1 cellular context compared by ENCODE assay signal in genomic region chr11:46127150-46127638, GRCh38.
TF ChIP-seq lines count a peak whose summit lies in the region.

No MANE protein-coding gene starts in this region.

TF ChIP-seq in HepG2, 621 proteins besides CTCF, POLR2A, EP300 and RAD21 (continued from another document and continues in another):
- TF ChIP-seq ZBTB40 (IDR thresholded peaks at IDR 0.05) = no peak
- no peak for TF ChIP-seq ZBTB40 (CRISPR knock-in tag; IDR thresholded peaks at IDR 0.05)
- no peak for TF ChIP-seq RFXANK (CRISPR knock-in tag; IDR thresholded peaks at IDR 0.05)
- no peak for TF ChIP-seq ZNF607 (CRISPR knock-in tag; IDR thresholded peaks at IDR 0.05; ENCODE audit: borderline replicate concordance)
- no peak for TF ChIP-seq HDAC1 (CRISPR knock-in tag; IDR thresholded peaks at IDR 0.05)
- TF ChIP-seq MEF2D (CRISPR knock-in tag; IDR thresholded peaks at IDR 0.05) = no peak
- peak; percentile 44; the same call in 1 of the 2 replicates for TF ChIP-seq PHF21A (CRISPR knock-in tag; IDR thresholded peaks at IDR 0.05)
- no peak for TF ChIP-seq DPF2 (CRISPR knock-in tag; IDR thresholded peaks at IDR 0.05; ENCODE audit: borderline replicate concordance, low read depth)
- TF ChIP-seq NFIB (CRISPR knock-in tag; IDR thresholded peaks at IDR 0.05; ENCODE audit: borderline replicate concordance) = no peak
- TF ChIP-seq ZSCAN29 (CRISPR knock-in tag; conservative IDR thresholded peaks at IDR 0.05) = no peak
- TF ChIP-seq PHF20 (CRISPR knock-in tag; IDR thresholded peaks at IDR 0.05) = no peak
- TF ChIP-seq ZBTB33 (CRISPR knock-in tag; IDR thresholded peaks at IDR 0.05) = 0 out of 2 replicates have a peak, but pooled peaks have one; percentile 14
- TF ChIP-seq ARID5B (CRISPR knock-in tag; IDR thresholded peaks at IDR 0.05) = peak; percentile 56; the same call in 1 of the 2 replicates
- TF ChIP-seq TOE1 (CRISPR knock-in tag; IDR thresholded peaks at IDR 0.05) = no peak
- no peak for TF ChIP-seq ZSCAN31 (CRISPR knock-in tag; IDR thresholded peaks at IDR 0.05; ENCODE audit: low read depth)
- TF ChIP-seq TAF1 (CRISPR knock-in tag; IDR thresholded peaks at IDR 0.05) = no peak
- peak; percentile 78; the same call in 1 of the 2 replicates for TF ChIP-seq IKZF5 (CRISPR knock-in tag; IDR thresholded peaks at IDR 0.05)
- TF ChIP-seq, protein P1, sequence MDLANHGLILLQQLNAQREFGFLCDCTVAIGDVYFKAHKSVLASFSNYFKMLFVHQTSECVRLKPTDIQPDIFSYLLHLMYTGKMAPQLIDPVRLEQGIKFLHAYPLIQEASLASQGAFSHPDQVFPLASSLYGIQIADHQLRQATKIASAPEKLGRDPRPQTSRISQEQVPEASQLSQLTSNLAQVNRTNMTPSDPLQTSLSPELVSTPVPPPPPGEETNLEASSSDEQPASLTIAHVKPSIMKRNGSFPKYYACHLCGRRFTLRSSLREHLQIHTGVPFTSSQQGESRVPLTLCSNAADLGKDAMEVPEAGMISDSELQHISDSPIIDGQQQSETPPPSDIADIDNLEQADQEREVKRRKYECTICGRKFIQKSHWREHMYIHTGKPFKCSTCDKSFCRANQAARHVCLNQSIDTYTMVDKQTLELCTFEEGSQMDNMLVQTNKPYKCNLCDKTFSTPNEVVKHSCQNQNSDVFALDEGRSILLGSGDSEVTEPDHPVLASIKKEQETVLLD (CRISPR knock-in tag; IDR thresholded peaks at IDR 0.05; ENCODE audit: low read depth) = no peak
- TF ChIP-seq TSC22D2 (CRISPR knock-in tag; IDR thresholded peaks at IDR 0.05; ENCODE audit: borderline replicate concordance) = no peak
- 0 out of 2 replicates have a peak, but pooled peaks have one; percentile 21 for TF ChIP-seq ZNF7 (CRISPR knock-in tag; IDR thresholded peaks at IDR 0.05)
- TF ChIP-seq NR1H2 (CRISPR knock-in tag; IDR thresholded peaks at IDR 0.05; ENCODE audit: borderline replicate concordance, low read depth) = no peak
- TF ChIP-seq HNF4A (CRISPR knock-in tag; IDR thresholded peaks at IDR 0.05) = 0 out of 2 replicates have a peak, but pooled peaks have one; percentile 16
- TF ChIP-seq HDAC6 (IDR thresholded peaks at IDR 0.05; ENCODE audit: low read depth, low read length) = no peak
- peak; percentile 54; the same call in 1 of the 2 replicates for TF ChIP-seq KAT8 (CRISPR knock-in tag; IDR thresholded peaks at IDR 0.05)
- TF ChIP-seq U2AF1 (optimal IDR thresholded peaks at IDR 0.05; ENCODE audit: low read depth, low read length) = no peak
- no peak for TF ChIP-seq ZNF652 (CRISPR knock-in tag; IDR thresholded peaks at IDR 0.05; ENCODE audit: borderline replicate concordance, low read depth)
- TF ChIP-seq FOXP1 (IDR thresholded peaks at IDR 0.05) = no peak
- 0 out of 2 replicates have a peak, but pooled peaks have one; percentile 37 for TF ChIP-seq FOXP1 (CRISPR knock-in tag; IDR thresholded peaks at IDR 0.05)
- TF ChIP-seq THAP11 (CRISPR knock-in tag; IDR thresholded peaks at IDR 0.05) = peak; percentile 70
- TF ChIP-seq MTA3 (CRISPR knock-in tag; IDR thresholded peaks at IDR 0.05) = no peak
- no peak for TF ChIP-seq DNMT3B (CRISPR knock-in tag; conservative IDR thresholded peaks at IDR 0.05)
- TF ChIP-seq, protein P2, sequence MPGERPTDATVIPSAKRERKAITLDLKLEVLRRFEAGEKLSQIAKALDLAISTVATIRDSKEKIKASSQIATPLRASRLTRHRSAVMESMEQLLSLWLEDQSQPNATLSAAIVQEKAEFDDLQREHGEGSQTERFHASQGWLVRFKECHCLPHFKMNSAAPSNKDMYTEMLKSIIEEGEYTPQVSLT (CRISPR knock-in tag; IDR thresholded peaks at IDR 0.05; ENCODE audit: borderline replicate concordance, low read depth) = no peak
- TF ChIP-seq, protein P3, sequence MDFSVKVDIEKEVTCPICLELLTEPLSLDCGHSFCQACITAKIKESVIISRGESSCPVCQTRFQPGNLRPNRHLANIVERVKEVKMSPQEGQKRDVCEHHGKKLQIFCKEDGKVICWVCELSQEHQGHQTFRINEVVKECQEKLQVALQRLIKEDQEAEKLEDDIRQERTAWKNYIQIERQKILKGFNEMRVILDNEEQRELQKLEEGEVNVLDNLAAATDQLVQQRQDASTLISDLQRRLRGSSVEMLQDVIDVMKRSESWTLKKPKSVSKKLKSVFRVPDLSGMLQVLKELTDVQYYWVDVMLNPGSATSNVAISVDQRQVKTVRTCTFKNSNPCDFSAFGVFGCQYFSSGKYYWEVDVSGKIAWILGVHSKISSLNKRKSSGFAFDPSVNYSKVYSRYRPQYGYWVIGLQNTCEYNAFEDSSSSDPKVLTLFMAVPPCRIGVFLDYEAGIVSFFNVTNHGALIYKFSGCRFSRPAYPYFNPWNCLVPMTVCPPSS (IDR thresholded peaks at IDR 0.05) = no peak
- TF ChIP-seq ZNF329 (CRISPR knock-in tag; IDR thresholded peaks at IDR 0.05; ENCODE audit: low read depth) = no peak
- TF ChIP-seq KLF9 (CRISPR knock-in tag; IDR thresholded peaks at IDR 0.05; ENCODE audit: low read depth) = no peak
- peak; percentile 96 for TF ChIP-seq ETV5 (CRISPR knock-in tag; IDR thresholded peaks at IDR 0.05; ENCODE audit: borderline replicate concordance)
- 0 out of 2 replicates have a peak, but pooled peaks have one; percentile 36 for TF ChIP-seq ZNF205 (CRISPR knock-in tag; IDR thresholded peaks at IDR 0.05)
- no peak for TF ChIP-seq JUND (CRISPR knock-in tag; IDR thresholded peaks at IDR 0.05)
- TF ChIP-seq ZNF281 (CRISPR knock-in tag; IDR thresholded peaks at IDR 0.05; ENCODE audit: borderline replicate concordance) = no peak
- TF ChIP-seq ZIK1 (CRISPR knock-in tag; IDR thresholded peaks at IDR 0.05; ENCODE audit: borderline replicate concordance, low read depth) = no peak
- no peak for TF ChIP-seq ELF1 (CRISPR knock-in tag; IDR thresholded peaks at IDR 0.05)
